Comparison of ENCODE assay signal across 9 cellular contexts in genomic region chr5:151068189-151068570, GRCh38. TPM values are rescaled to one million over a fixed set of nuclear protein-coding genes. Genes with fewer than 3 reads are reported as not detected.
DNase-seq lines count a peak whose midpoint lies in the region; ATAC-seq, FAIRE-seq and TF ChIP-seq lines count a peak whose summit lies in the region.
"Had no signal": no experiment of that assay in that cellular context is flagged by ENCODE, and none has a peak within 500 bp of the region (broad histone marks: within the 10 kb centered on the region; RNA-seq: fewer than 3 reads in every experiment).

No MANE protein-coding gene starts in this region.

- H3K27ac Mint-ChIP-seq in activated naive CD8-positive, alpha-beta T cell treated with anti-CD3 and anti-CD28 coated beads, Interleukin-2, amount 10 ng/mL, durations not matched to agents 7 days and 5 days, result peak overlapping the region; percentile 61

- H3K9me3 ChIP-seq in neutrophil, result no peaks in the 10 kb centered on the region

- peaks cover 57% of the 10 kb centered on the region for H3K4me1 Mint-ChIP-seq in activated naive CD8-positive, alpha-beta T cell treated with anti-CD3 and anti-CD28 coated beads, Interleukin-2, amount 10 ng/mL, durations not matched to agents 7 days and 5 days

- POLR2A ChIA-PET in activated naive CD8-positive, alpha-beta T cell treated with anti-CD3 and anti-CD28 coated beads, Interleukin-2, amount 10 ng/mL, durations not matched to agents 7 days and 5 days (lab: Charles Lee), result no interaction called here

- no peaks in the 10 kb centered on the region for H3K9me3 Mint-ChIP-seq in activated naive CD8-positive, alpha-beta T cell treated with anti-CD3 and anti-CD28 coated beads, Interleukin-2, amount 10 ng/mL, durations not matched to agents 7 days and 5 days

- TF ChIP-seq CTCF in neutrophil (IDR thresholded peaks at IDR 0.05), result no peak

- no peaks in the 10 kb centered on the region for H3K27me3 ChIP-seq in neutrophil

- no peak for TF ChIP-seq POLR2A in GM12892 (IDR thresholded peaks at IDR 0.05; ENCODE audit: low read depth, low read length)

- FAIRE-seq in GM12892 (lab: Jason Lieb, UNC), result peak; percentile 69

- H3K36me3 Mint-ChIP-seq in activated naive CD8-positive, alpha-beta T cell treated with anti-CD3 and anti-CD28 coated beads, Interleukin-2, amount 10 ng/mL, durations not matched to agents 7 days and 5 days, result peaks cover 26% of the 10 kb centered on the region

- peaks cover 49 to 53% of the 10 kb centered on the region in 2 experiments for H3K4me1 ChIP-seq in neutrophil (ENCODE audit: control insufficient read depth in 1 of 2, insufficient read depth in 1 of 2, low read depth in 1 of 2, low read length in 1 of 2)

- peak; percentile 14 for ATAC-seq in HG02678 (IDR thresholded peaks at IDR 0.05; ENCODE audit: unreplicated experiment)
- ATAC-seq in activated naive CD8-positive, alpha-beta T cell treated with anti-CD3 and anti-CD28 coated beads, Interleukin-2, amount 10 ng/mL, durations not matched to agents 7 days and 5 days (ENCODE audit: low read depth), result no peak

- H3K27ac ChIP-seq in neutrophil, result peak overlapping the region; percentile 63

- no peak overlapping the region for H3K4me3 ChIP-seq in neutrophil (ENCODE audit: low read depth in 1 of 2, low read length in 1 of 2)

- H3K36me3 ChIP-seq in neutrophil, result peaks cover 51% of the 10 kb centered on the region

- DNase-seq in GM12892 (ENCODE audit: insufficient read length), result no peak
- no peak for DNase-seq in activated naive CD8-positive, alpha-beta T cell treated with anti-CD3 and anti-CD28 coated beads, Interleukin-2, amount 10 ng/mL, durations not matched to agents 7 days and 5 days
- no peak for DNase-seq in cerebellar nuclear complex (lab: John Stamatoyannopoulos, UW)
- DNase-seq in cerebellar cortex (ENCODE audit: low spot score), result no peak
- DNase-seq in LoVo (ENCODE audit: low spot score), result no peak
- DNase-seq in AG08395 (ENCODE audit: low spot score), result no peak
- DNase-seq: retina had no signal

- peak overlapping the region; percentile 55 for H3K4me3 Mint-ChIP-seq in activated naive CD8-positive, alpha-beta T cell treated with anti-CD3 and anti-CD28 coated beads, Interleukin-2, amount 10 ng/mL, durations not matched to agents 7 days and 5 days

- no peaks in the 10 kb centered on the region for H3K27me3 Mint-ChIP-seq in activated naive CD8-positive, alpha-beta T cell treated with anti-CD3 and anti-CD28 coated beads, Interleukin-2, amount 10 ng/mL, durations not matched to agents 7 days and 5 days

RNA-seq across cellular contexts. Expression of gene TNIP1, which starts 12.7 kb away (rescaled TPM):
- 187 TPM for polyA plus RNA-seq in GM12892 (2012; ENCODE audit: missing spikeins)
- total RNA-seq in activated naive CD8-positive, alpha-beta T cell treated with anti-CD3 and anti-CD28 coated beads, Interleukin-2, amount 10 ng/mL, durations not matched to agents 7 days and 5 days, result 100 to 1,000 TPM; 172 to 176 TPM

RNA-seq across cellular contexts. Expression of gene GPX3, which starts 47.8 kb away (rescaled TPM):
- 2.2 TPM for polyA plus RNA-seq in GM12892 (2012; ENCODE audit: missing spikeins)
- not detected for total RNA-seq in activated naive CD8-positive, alpha-beta T cell treated with anti-CD3 and anti-CD28 coated beads, Interleukin-2, amount 10 ng/mL, durations not matched to agents 7 days and 5 days
